8 cellular contexts compared by ENCODE assay signal in genomic region chr2:111121028-111121872, GRCh38. TPM values are rescaled to one million over a fixed set of nuclear protein-coding genes. Genes with fewer than 3 reads are reported as not detected.
DNase-seq lines count a peak whose midpoint lies in the region; ATAC-seq and TF ChIP-seq lines count a peak whose summit lies in the region.

No MANE protein-coding gene starts in this region.

- H3K9me2 ChIP-seq in DOHH2 (replicated peaks; ENCODE audit: control insufficient read depth, low read length) = no peaks in the 10 kb centered on the region

- H3K27me3 Mint-ChIP-seq in activated naive CD8-positive, alpha-beta T cell treated with anti-CD3 and anti-CD28 coated beads for 36 hours = peaks cover 36% of the 10 kb centered on the region

- under 1% methylated on average over 83 of the region's 83 CpGs for WGBS in right cardiac atrium

- no peaks in the 10 kb centered on the region for H3K9me3 Mint-ChIP-seq in activated naive CD8-positive, alpha-beta T cell treated with anti-CD3 and anti-CD28 coated beads for 36 hours

- H3F3A ChIP-seq in DOHH2 (ENCODE audit: control insufficient read depth, insufficient read depth) = no peaks in the 10 kb centered on the region

- peaks cover 54% of the 10 kb centered on the region for H3K79me2 ChIP-seq in DOHH2 (ENCODE audit: control insufficient read depth, low read length)

- H3K4me2 ChIP-seq in DOHH2 (ENCODE audit: low read length) = peak overlapping the region; percentile 89

- peaks cover 33% of the 10 kb centered on the region for H4K20me1 ChIP-seq in DOHH2 (ENCODE audit: control insufficient read depth, insufficient read depth, low read depth, low read length)

- H3K36me3 ChIP-seq in DOHH2 (ENCODE audit: control insufficient read depth, low read length) = peaks cover 49% of the 10 kb centered on the region

- H3K4me3 ChIP-seq in DOHH2 (ENCODE audit: low read length) = peak overlapping the region; percentile 91
- H3K4me3 ChIP-seq in right cardiac atrium (ENCODE audit: low read length) = peak overlapping the region; percentile 72

- peak; percentile 1 for ATAC-seq in HG03521 (IDR thresholded peaks at IDR 0.05; ENCODE audit: unreplicated experiment)
- peak in 1 of 2 donors; percentile 13 for ATAC-seq in right cardiac atrium
- no peak for ATAC-seq in sciatic nerve
- ATAC-seq in omental fat pad (ENCODE audit: low FRiP score) = no peak

- H3K4me1 ChIP-seq in DOHH2 (ENCODE audit: control insufficient read depth, low read length) (peaks cover 70% of the 10 kb centered on the region), right cardiac atrium (ENCODE audit: control insufficient read depth, insufficient read depth, low read length) (no peaks in the 10 kb centered on the region)

- peaks cover 39% of the 10 kb centered on the region for H3K27me3 ChIP-seq in DOHH2 (ENCODE audit: control insufficient read depth, low read length)
- no peaks in the 10 kb centered on the region for H3K27me3 ChIP-seq in right cardiac atrium (ENCODE audit: control insufficient read depth, insufficient read depth)

- peak overlapping the region; percentile 89 for H3K4me3 Mint-ChIP-seq in activated naive CD8-positive, alpha-beta T cell treated with anti-CD3 and anti-CD28 coated beads for 36 hours

- TF ChIP-seq CTCF in DOHH2 (IDR thresholded peaks at IDR 0.05; ENCODE audit: low read depth, low read length, poor library complexity, severe bottlenecking) (peak; percentile 10), omental fat pad (IDR thresholded peaks at IDR 0.05) (no peak)

- peaks cover 20% of the 10 kb centered on the region for H3K36me3 Mint-ChIP-seq in activated naive CD8-positive, alpha-beta T cell treated with anti-CD3 and anti-CD28 coated beads for 36 hours

- H3K9me3 ChIP-seq in DOHH2 (ENCODE audit: control insufficient read depth, insufficient read depth, low read length) (no peaks in the 10 kb centered on the region), right cardiac atrium (ENCODE audit: control insufficient read depth, low read length) (no peaks in the 10 kb centered on the region)

- DNase-seq in RKO (ENCODE audit: low spot score) = peak; percentile 44
- DNase-seq in activated naive CD8-positive, alpha-beta T cell treated with anti-CD3 and anti-CD28 coated beads for 36 hours = peak; percentile 58
- DNase-seq in right cardiac atrium = peak; percentile 40 to 82 (median 81)
- DNase-seq in sciatic nerve (ENCODE audit: low spot score) = peak; percentile 76
- DNase-seq in cerebellum (ENCODE audit: low spot score) = no peak
- DNase-seq in omental fat pad (ENCODE audit: low spot score) = no peak

- H3K4me1 Mint-ChIP-seq in activated naive CD8-positive, alpha-beta T cell treated with anti-CD3 and anti-CD28 coated beads for 36 hours = peaks cover 58% of the 10 kb centered on the region

- intact Hi-C loops in right cardiac atrium (cut with DNase I) (no loop called here), sciatic nerve (cut with DNase I) (no loop called here)

- peak overlapping the region; percentile 77 for H3K27ac Mint-ChIP-seq in activated naive CD8-positive, alpha-beta T cell treated with anti-CD3 and anti-CD28 coated beads for 36 hours

- peak overlapping the region; percentile 77 for H3K27ac ChIP-seq in DOHH2 (ENCODE audit: low read depth, low read length)
- peak overlapping the region; percentile 28 for H3K27ac ChIP-seq in right cardiac atrium (ENCODE audit: low read length)

RNA-seq across cellular contexts. Expression of gene BCL2L11, which starts 0.5 kb away (rescaled TPM):
- 10 to 100 TPM; 19.9 TPM for total RNA-seq in activated naive CD8-positive, alpha-beta T cell treated with anti-CD3 and anti-CD28 coated beads for 36 hours
- total RNA-seq in right cardiac atrium (10 to 100 TPM in 3 of 4 donors, 1 to 10 TPM in 1; 7.7 to 21.7 (median 18.6) TPM), sciatic nerve (13.8 TPM), cerebellum (14.9 TPM), omental fat pad (10 to 100 TPM; 16.1 to 20.2 (median 17.9) TPM)
- 6.2 TPM for polyA plus RNA-seq in right cardiac atrium

Comparison
In these comparisons a context has a peak if more than half of its experiments do, and no peak if none do; other contexts are left out.
1. DNase-seq: peak in RKO (single experiment), activated naive CD8-positive, alpha-beta T cell treated with anti-CD3 and anti-CD28 coated beads for 36 hours (single experiment), right cardiac atrium (3 of 3) and sciatic nerve (single experiment); none in cerebellum (single experiment) and omental fat pad (single experiment).